ENCODE assay signal across 9 cellular contexts in the genomic region with DNA sequence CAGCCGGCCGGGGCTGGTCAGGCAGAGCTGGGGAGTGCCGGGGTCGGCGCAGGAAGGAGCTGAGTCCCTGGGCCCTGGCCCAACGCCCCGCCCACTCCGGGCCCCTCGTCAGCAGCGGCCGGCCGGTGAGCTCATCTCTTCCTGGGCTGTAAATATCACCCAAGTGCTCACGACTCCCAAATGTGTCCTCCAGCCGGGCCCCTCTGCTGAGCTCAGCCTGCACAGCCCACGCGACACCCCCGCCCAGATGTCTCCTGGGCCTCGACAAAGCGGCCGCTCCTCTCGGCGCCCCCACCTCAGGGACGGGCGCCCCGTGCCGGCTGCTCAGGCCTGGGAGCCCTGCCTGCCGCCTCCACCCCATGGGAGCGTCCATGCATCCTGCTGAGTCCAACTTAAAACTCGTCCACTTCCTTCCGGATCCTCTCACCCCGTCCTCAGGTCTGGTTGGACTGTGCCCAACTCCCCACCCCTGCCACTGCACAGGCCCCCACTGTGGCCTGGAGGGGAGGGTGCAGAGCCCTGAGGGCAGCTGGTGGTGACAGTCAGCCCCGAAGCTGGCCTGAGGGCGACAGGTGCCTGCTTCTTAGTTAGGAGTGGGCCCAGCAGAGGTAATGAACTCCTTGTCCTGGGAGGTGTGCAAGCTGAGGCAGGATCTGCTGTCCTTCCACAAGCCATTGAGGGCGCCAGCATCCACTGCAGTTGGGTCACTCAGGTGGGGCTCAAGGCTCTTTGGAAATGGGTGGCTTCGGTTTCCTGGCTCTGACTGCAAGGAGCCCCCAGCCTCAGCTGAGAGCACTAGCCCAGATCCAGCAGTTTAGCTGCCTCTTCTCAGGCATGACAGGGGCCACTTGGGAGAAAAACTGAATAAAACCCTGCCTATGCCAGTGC. TPM values are rescaled to one million over a fixed set of nuclear protein-coding genes. Genes with fewer than 3 reads are reported as not detected.
A peak's percentile ranks its signal among the peaks of the same experiment; 100 is the strongest.
DNase-seq lines count a peak whose midpoint lies in the region; FAIRE-seq and TF ChIP-seq lines count a peak whose summit lies in the region.
"Had no signal": no experiment of that assay in that cellular context is flagged by ENCODE, and none has a peak within 500 bp of the region (broad histone marks: within the 10 kb centered on the region; RNA-seq: fewer than 3 reads in every experiment).

No MANE protein-coding gene starts in this region.

- H3K36me3 Mint-ChIP-seq in CD8-positive, alpha-beta memory T cell = no peaks in the 10 kb centered on the region
- no peaks in the 10 kb centered on the region for H3K36me3 Mint-ChIP-seq in endothelial cell (ENCODE audit: low read depth, unreplicated experiment)

- TF ChIP-seq CTCF in endothelial cell (IDR thresholded peaks at IDR 0.05; ENCODE audit: unreplicated experiment) (no peak), ovary (IDR thresholded peaks at IDR 0.05) (no peak)

- peak overlapping the region in 5 of 7 donors; percentile 47 to 70 (median 54) for H3K4me3 Mint-ChIP-seq in CD8-positive, alpha-beta memory T cell
- no peak overlapping the region for H3K4me3 Mint-ChIP-seq in endothelial cell (ENCODE audit: unreplicated experiment)

- TF ChIP-seq POLR2A in ovary (IDR thresholded peaks at IDR 0.05) = peak; percentile 18

- peaks cover 20 to 72% (median 30%) of the 10 kb centered on the region in 3 donors for H3K4me1 Mint-ChIP-seq in CD8-positive, alpha-beta memory T cell
- H3K4me1 Mint-ChIP-seq in endothelial cell (ENCODE audit: unreplicated experiment) = peaks cover 23% of the 10 kb centered on the region

- DNase-seq in CD8-positive, alpha-beta memory T cell = peak in 2 of 5 donors; percentile 13 to 60
- DNase-seq in NCI-H524 treated with DMSO at 0.1 percent for 48 hours (lab: John Stamatoyannopoulos, UW) (peak; percentile 53), endothelial cell (ENCODE audit: low spot score) (no peak), ovary (peak; percentile 70 to 86 (median 83)), head of caudate nucleus (no peak), RCC 7860 (ENCODE audit: low spot score) (no peak), DMS153 treated with DMSO at 0.1 percent for 48 hours (lab: John Stamatoyannopoulos, UW; ENCODE audit: unreplicated experiment) (no peak)
- no peak for DNase-seq in NK-92 treated with Interleukin-12 subunit alpha and Interleukin-12 subunit beta, amount 100 ng/mL, for 24 hours (lab: John Stamatoyannopoulos, UW)
- DNase-seq: HCEC 1CT had no signal

- no peak overlapping the region for H3K4me3 ChIP-seq in CD8-positive, alpha-beta memory T cell (ENCODE audit: low read length)
- H3K4me3 ChIP-seq in ovary = no peak overlapping the region

- H3K27me3 Mint-ChIP-seq in CD8-positive, alpha-beta memory T cell = no peaks in the 10 kb centered on the region
- peaks cover 5% of the 10 kb centered on the region for H3K27me3 Mint-ChIP-seq in endothelial cell (ENCODE audit: unreplicated experiment)

- FAIRE-seq in RCC 7860 (lab: Jason Lieb, UNC) = no peak

- H3K27ac Mint-ChIP-seq in CD8-positive, alpha-beta memory T cell = peak overlapping the region in 7 of 8 donors; percentile 68 to 90 (median 80)
- peak overlapping the region; percentile 61 for H3K27ac Mint-ChIP-seq in endothelial cell (ENCODE audit: unreplicated experiment)

- H3K27me3 ChIP-seq in CD8-positive, alpha-beta memory T cell (ENCODE audit: insufficient read depth, low read length, poor library complexity, severe bottlenecking) = peaks cover 4% of the 10 kb centered on the region
- H3K27me3 ChIP-seq in ovary = no peaks in the 10 kb centered on the region

- TF ChIP-seq EP300 in ovary (IDR thresholded peaks at IDR 0.05) = no peak

- no peak overlapping the region for H3K27ac ChIP-seq in CD8-positive, alpha-beta memory T cell (ENCODE audit: low read depth, low read length)
- H3K27ac ChIP-seq in ovary = peak overlapping the region; percentile 22 to 64

- no peaks in the 10 kb centered on the region for H3K9me3 ChIP-seq in CD8-positive, alpha-beta memory T cell (ENCODE audit: low read length)
- no peaks in the 10 kb centered on the region for H3K9me3 ChIP-seq in ovary

- H3K9me3 Mint-ChIP-seq in CD8-positive, alpha-beta memory T cell = no peaks in the 10 kb centered on the region
- H3K9me3 Mint-ChIP-seq in endothelial cell (ENCODE audit: unreplicated experiment) = no peaks in the 10 kb centered on the region

- intact Hi-C loops in ovary (cut with DNase I) (no loop called here), head of caudate nucleus (cut with DNase I) (no loop called here)

- 15 to 31% (median 24%) methylated on average over 33 to 35 of the region's 35 CpGs for WGBS in ovary, 3 donors

- POLR2A ChIA-PET in CD8-positive, alpha-beta memory T cell (lab: Charles Lee) = no interaction called here

- CTCF ChIA-PET in CD8-positive, alpha-beta memory T cell (lab: Charles Lee) = interaction anchor here (0.9 to 1.9 kb wide), 11 partner anchors 7 to 217 kb away, joined by 3 to 10 read pairs (median 4); no protein-coding TSS in a partner anchor

- no peaks in the 10 kb centered on the region for H3K36me3 ChIP-seq in CD8-positive, alpha-beta memory T cell (ENCODE audit: insufficient read depth, low read length)
- no peaks in the 10 kb centered on the region for H3K36me3 ChIP-seq in ovary

- H3K4me1 ChIP-seq in CD8-positive, alpha-beta memory T cell (ENCODE audit: insufficient read depth, low read length) = peaks cover 80% of the 10 kb centered on the region
- peaks cover 42% of the 10 kb centered on the region for H3K4me1 ChIP-seq in ovary (ENCODE audit: insufficient read depth)

RNA-seq across cellular contexts. Expression of gene RTN4R, which starts 28.8 kb away (rescaled TPM):
- total RNA-seq in CD8-positive, alpha-beta memory T cell = 1 to 10 TPM; 1.8 to 2.7 TPM
- 6.0 TPM for polyA plus RNA-seq in CD8-positive, alpha-beta memory T cell
- 19.0 TPM for total RNA-seq in endothelial cell (ENCODE audit: unreplicated experiment)
- 1 to 10 TPM in 4 of 7 donors, under 1 TPM in 3; 0.48 to 8.2 (median 2.2) TPM for total RNA-seq in ovary
- 1 to 10 TPM in 1 of 2 donors, not detected in 1; 1.5 TPM for polyA plus RNA-seq in ovary

Comparison
In these comparisons a context has a peak if more than half of its experiments do, and no peak if none do; other contexts are left out.
1. DNase-seq: peak in NCI-H524 treated with DMSO at 0.1 percent for 48 hours (single experiment) and ovary (5 of 5); none in endothelial cell (single experiment), head of caudate nucleus (0 of 42), RCC 7860 (single experiment), NK-92 treated with Interleukin-12 subunit alpha and Interleukin-12 subunit beta, amount 100 ng/mL, for 24 hours (single experiment) and DMS153 treated with DMSO at 0.1 percent for 48 hours (single experiment).